In genomic region chrX:50617183-50617582, GRCh38 we compare ENCODE assay signal across 1 cellular context.
TF ChIP-seq lines count a peak whose summit lies in the region.

No MANE protein-coding gene starts in this region.

TF ChIP-seq in H1, 55 proteins besides CTCF, POLR2A, EP300 and RAD21 (continued from another document):
- TF ChIP-seq, protein P1, sequence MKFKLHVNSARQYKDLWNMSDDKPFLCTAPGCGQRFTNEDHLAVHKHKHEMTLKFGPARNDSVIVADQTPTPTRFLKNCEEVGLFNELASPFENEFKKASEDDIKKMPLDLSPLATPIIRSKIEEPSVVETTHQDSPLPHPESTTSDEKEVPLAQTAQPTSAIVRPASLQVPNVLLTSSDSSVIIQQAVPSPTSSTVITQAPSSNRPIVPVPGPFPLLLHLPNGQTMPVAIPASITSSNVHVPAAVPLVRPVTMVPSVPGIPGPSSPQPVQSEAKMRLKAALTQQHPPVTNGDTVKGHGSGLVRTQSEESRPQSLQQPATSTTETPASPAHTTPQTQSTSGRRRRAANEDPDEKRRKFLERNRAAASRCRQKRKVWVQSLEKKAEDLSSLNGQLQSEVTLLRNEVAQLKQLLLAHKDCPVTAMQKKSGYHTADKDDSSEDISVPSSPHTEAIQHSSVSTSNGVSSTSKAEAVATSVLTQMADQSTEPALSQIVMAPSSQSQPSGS (IDR thresholded peaks at IDR 0.05; ENCODE audit: low read length): no peak
- TF ChIP-seq SP2 (IDR thresholded peaks at IDR 0.05; ENCODE audit: low read length) (no peak), TAF1 (IDR thresholded peaks at IDR 0.05; ENCODE audit: low read depth, low read length) (no peak), CBX8 (IDR thresholded peaks at IDR 0.05; ENCODE audit: borderline replicate concordance, low read depth, low read length) (no peak), YY1 (IDR thresholded peaks at IDR 0.05; ENCODE audit: low read depth, low read length) (no peak), HDAC6 (IDR thresholded peaks at IDR 0.05; ENCODE audit: low read depth, low read length) (no peak), NANOG (IDR thresholded peaks at IDR 0.05; ENCODE audit: insufficient read depth, low read depth, low read length, poor library complexity, severe bottlenecking) (no peak), RFX5 (IDR thresholded peaks at IDR 0.05; ENCODE audit: borderline replicate concordance, low read depth, low read length) (no peak), TCF12 (IDR thresholded peaks at IDR 0.05; ENCODE audit: low read depth, low read length) (no peak), CEBPB (IDR thresholded peaks at IDR 0.05; ENCODE audit: low read depth, low read length) (no peak), SUZ12 (IDR thresholded peaks at IDR 0.05; ENCODE audit: low read length) (no peak), ATF3 (IDR thresholded peaks at IDR 0.05; ENCODE audit: insufficient read depth, low read depth, low read length) (no peak), GTF2F1 (IDR thresholded peaks at IDR 0.05; ENCODE audit: borderline replicate concordance, low read depth, low read length) (no peak), KDM1A (IDR thresholded peaks at IDR 0.05; ENCODE audit: borderline replicate concordance, low read length) (no peak), CHD1 (IDR thresholded peaks at IDR 0.05; ENCODE audit: low read depth, low read length) (no peak), ZNF274 (IDR thresholded peaks at IDR 0.05; ENCODE audit: borderline replicate concordance, extremely low read depth, low read length) (no peak), CHD2 (IDR thresholded peaks at IDR 0.05; ENCODE audit: low read length) (no peak), RNF2 (IDR thresholded peaks at IDR 0.05; ENCODE audit: borderline replicate concordance, low read depth, low read length, missing control alignments, poor library complexity, severe bottlenecking) (no peak)
TF ChIP-seq in H1: peak in this region for 0.
